In genomic region chr14:55130194-55130550, GRCh38 we compare ENCODE assay signal across 8 cellular contexts. TPM values are rescaled to one million over a fixed set of nuclear protein-coding genes. Genes with fewer than 3 reads are reported as not detected.
DNase-seq lines count a peak whose midpoint lies in the region; ATAC-seq and TF ChIP-seq lines count a peak whose summit lies in the region.

No MANE protein-coding gene starts in this region.

- no peaks in the 10 kb centered on the region for H3K27me3 Mint-ChIP-seq in natural killer cell (ENCODE audit: low read depth in 2 of 2)

- H3K9me3 ChIP-seq in BLaER1 = no peaks in the 10 kb centered on the region
- no peaks in the 10 kb centered on the region for H3K9me3 ChIP-seq in effector memory CD4-positive, alpha-beta T cell (ENCODE audit: control insufficient read depth, low read length)

- H3K4me1 ChIP-seq in BLaER1 (peaks cover 15% of the 10 kb centered on the region), KMS-11 (ENCODE audit: low read depth, poor library complexity, severe bottlenecking) (no peaks in the 10 kb centered on the region)
- peaks cover 8% of the 10 kb centered on the region for H3K4me1 ChIP-seq in effector memory CD4-positive, alpha-beta T cell (ENCODE audit: control insufficient read depth, insufficient read depth, low read length, poor library complexity, severe bottlenecking)

- H3K9ac ChIP-seq in BLaER1 (no peak overlapping the region), KMS-11 (no peak overlapping the region)

- no peaks in the 10 kb centered on the region for H3K79me2 ChIP-seq in KMS-11 (ENCODE audit: insufficient read depth, low read depth)

- peak overlapping the region; percentile 88 for H3K4me2 ChIP-seq in BLaER1
- H3K4me2 ChIP-seq in KMS-11 = peak overlapping the region; percentile 89

- H3K9me3 Mint-ChIP-seq in natural killer cell = no peaks in the 10 kb centered on the region

- peak overlapping the region; percentile 75 for H2AFZ ChIP-seq in KMS-11 (ENCODE audit: low read depth)

- DNase-seq in effector memory CD4-positive, alpha-beta T cell = no peak
- DNase-seq in natural killer cell (no peak), T-helper 9 cell (no peak)
- DNase-seq in activated CD8-positive, alpha-beta memory T cell treated with anti-CD3 and anti-CD28 coated beads for 24 hours = no peak

- no peaks in the 10 kb centered on the region for H3K36me3 Mint-ChIP-seq in natural killer cell

- TF ChIP-seq CTCF in KMS-11 (conservative IDR thresholded peaks at IDR 0.05; ENCODE audit: low read depth, low read length) = no peak
- TF ChIP-seq CTCF in natural killer cell (IDR thresholded peaks at IDR 0.05) = no peak

- H3K27ac ChIP-seq in BLaER1 (no peak overlapping the region), KMS-11 (no peak overlapping the region)
- H3K27ac ChIP-seq in effector memory CD4-positive, alpha-beta T cell (ENCODE audit: insufficient read depth, low read length, poor library complexity, severe bottlenecking) = peak overlapping the region; percentile 8

- H3K4me3 ChIP-seq in BLaER1 (peak overlapping the region; percentile 64), KMS-11 (IDR thresholded peaks at IDR 0.05; ENCODE audit: insufficient read depth, low read depth, low read length) (no peak overlapping the region)
- H3K4me3 ChIP-seq in effector memory CD4-positive, alpha-beta T cell (ENCODE audit: insufficient read depth, low read depth, low read length, poor library complexity, severe bottlenecking) = peak overlapping the region; percentile 69

- H4K20me1 ChIP-seq in BLaER1 (peaks cover 26% of the 10 kb centered on the region), KMS-11 (ENCODE audit: insufficient read depth) (no peaks in the 10 kb centered on the region)

- H3K27ac Mint-ChIP-seq in natural killer cell = peak overlapping the region; percentile 48 to 81

- peak overlapping the region; percentile 86 for H3K4me3 Mint-ChIP-seq in natural killer cell

- intact Hi-C loops in natural killer cell (cut with micrococcal nuclease) = no loop called here

- ATAC-seq in natural killer cell = no peak
- no peak for ATAC-seq in HG02973 (IDR thresholded peaks at IDR 0.05; ENCODE audit: unreplicated experiment)
- no peak for ATAC-seq in HG03432 (IDR thresholded peaks at IDR 0.05; ENCODE audit: unreplicated experiment)

- H3K27me3 ChIP-seq in BLaER1 (peaks cover 66% of the 10 kb centered on the region), KMS-11 (ENCODE audit: insufficient read depth, low read depth) (no peaks in the 10 kb centered on the region)
- peaks cover 3% of the 10 kb centered on the region for H3K27me3 ChIP-seq in effector memory CD4-positive, alpha-beta T cell (replicated peaks; ENCODE audit: control insufficient read depth, insufficient read depth, low read length, poor library complexity, severe bottlenecking)

- peaks cover 31 to 47% of the 10 kb centered on the region in 2 donors for H3K4me1 Mint-ChIP-seq in natural killer cell

- H3K36me3 ChIP-seq in BLaER1 = peaks cover 7% of the 10 kb centered on the region; the same call in 1 of the 2 replicates
- no peaks in the 10 kb centered on the region for H3K36me3 ChIP-seq in KMS-11 (ENCODE audit: insufficient read depth)
- H3K36me3 ChIP-seq in effector memory CD4-positive, alpha-beta T cell (ENCODE audit: control insufficient read depth, insufficient read depth, low read length) = peaks cover 2% of the 10 kb centered on the region

RNA-seq across cellular contexts. Expression of gene LGALS3, which starts 1.1 kb away (rescaled TPM):
- total RNA-seq in natural killer cell = 10 to 100 TPM; 10.8 to 35.7 (median 17.1) TPM
